Comparison of ENCODE assay signal across 9 cellular contexts in the genomic region with DNA sequence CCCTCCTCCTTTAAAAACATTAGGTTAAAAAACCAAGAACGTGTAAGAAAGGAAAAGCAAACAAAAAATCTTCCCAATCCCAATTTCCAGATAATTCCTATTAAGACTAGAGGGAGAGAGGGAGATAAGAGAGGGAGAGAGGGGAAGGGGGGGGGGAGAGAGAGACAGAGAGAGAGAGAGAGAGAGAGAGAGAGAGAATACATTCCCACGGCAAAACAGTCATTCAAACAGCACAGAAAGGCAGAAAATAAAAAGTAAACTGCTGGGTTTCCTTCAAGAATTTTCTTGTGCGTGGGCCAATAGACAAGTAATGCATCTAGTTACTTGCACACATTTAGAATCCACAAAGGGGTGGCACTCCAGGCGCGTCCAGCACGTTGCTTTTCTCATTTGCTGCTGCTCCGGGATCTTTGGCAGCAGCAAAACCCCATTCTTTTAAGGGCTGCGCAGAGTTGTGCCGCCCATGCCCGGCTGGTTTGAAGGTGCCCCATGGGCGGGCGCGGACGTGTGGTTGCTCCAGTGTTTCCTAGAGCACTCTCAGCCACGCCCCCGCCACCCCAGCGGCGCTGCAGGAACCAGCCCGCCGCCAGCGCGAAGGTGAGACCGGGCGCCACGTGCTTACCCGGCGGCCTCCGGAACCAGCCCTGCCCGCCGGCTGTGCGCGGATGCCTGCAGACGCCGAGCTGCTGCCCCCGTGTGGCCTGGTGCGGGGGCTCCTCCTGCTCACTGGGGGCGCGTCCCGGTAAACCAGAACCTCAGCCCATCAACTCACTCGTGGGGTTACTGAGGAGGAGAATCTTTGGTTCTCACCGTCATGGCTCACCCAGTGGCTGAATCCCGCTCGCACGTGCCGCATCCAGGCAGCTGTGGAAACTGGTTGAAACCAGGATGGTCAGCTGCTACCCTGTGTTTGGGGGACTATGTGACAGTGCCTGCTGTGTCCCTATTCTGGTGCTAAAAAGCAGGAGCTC. TPM values are rescaled to one million over a fixed set of nuclear protein-coding genes. Genes with fewer than 3 reads are reported as not detected.
DNase-seq lines count a peak whose midpoint lies in the region; ATAC-seq, FAIRE-seq and TF ChIP-seq lines count a peak whose summit lies in the region.
"Had no signal": no experiment of that assay in that cellular context is flagged by ENCODE, and none has a peak within 500 bp of the region (broad histone marks: within the 10 kb centered on the region; RNA-seq: fewer than 3 reads in every experiment).

No MANE protein-coding gene starts in this region.

- H3K27me3 ChIP-seq in left ventricle myocardium inferior (ENCODE audit: low read depth) = peaks cover 69% of the 10 kb centered on the region
- H3K27me3 ChIP-seq in gastrocnemius medialis = peaks cover 16 to 26% (median 21%) of the 10 kb centered on the region in 3 donors

- peaks cover 20% of the 10 kb centered on the region for H3K4me1 Mint-ChIP-seq in activated naive CD8-positive, alpha-beta T cell treated with anti-CD3 and anti-CD28 coated beads, Interleukin-2, amount 50 U/mL, for 24 hours

- peak overlapping the region; percentile 49 for H3K4me3 Mint-ChIP-seq in activated naive CD8-positive, alpha-beta T cell treated with anti-CD3 and anti-CD28 coated beads, Interleukin-2, amount 50 U/mL, for 24 hours

- no peak for TF ChIP-seq POLR2A in H54 (IDR thresholded peaks at IDR 0.05; ENCODE audit: low read depth, low read length)
- TF ChIP-seq POLR2A in gastrocnemius medialis (IDR thresholded peaks at IDR 0.05) = no peak

- in situ Hi-C loops in G401 (cut with HindIII; ENCODE audit: low sequenced_read_pairs) = no loop called here
- in situ Hi-C loops in gastrocnemius medialis (cut with MboI; ENCODE audit: low sequenced_read_pairs in 4 of 4) = loop anchor here (25.0 kb wide), 3 partner anchors 571 to 1029 kb away; a partner anchor contains a TSS

- H3K27ac ChIP-seq in left ventricle myocardium inferior (replicated peaks) = peak overlapping the region; percentile 79
- no peak overlapping the region for H3K27ac ChIP-seq in gastrocnemius medialis
- H3K27ac ChIP-seq: neutrophil had no signal

- no peaks in the 10 kb centered on the region for H3K9me3 ChIP-seq in left ventricle myocardium inferior (replicated peaks)
- no peaks in the 10 kb centered on the region for H3K9me3 ChIP-seq in gastrocnemius medialis
- H3K9me3 ChIP-seq: neutrophil had no signal

- H3K36me3 ChIP-seq in left ventricle myocardium inferior (no peaks in the 10 kb centered on the region), gastrocnemius medialis (no peaks in the 10 kb centered on the region)
- H3K36me3 ChIP-seq: neutrophil had no signal

- peak overlapping the region; percentile 58 for H3K4me3 ChIP-seq in left ventricle myocardium inferior
- peak overlapping the region in 2 of 4 donors; percentile 2 to 31 for H3K4me3 ChIP-seq in gastrocnemius medialis

- intact Hi-C loops in left ventricle myocardium inferior (cut with micrococcal nuclease) = loop anchor here (10.0 kb wide), 2 partner anchors 119 to 299 kb away; a partner anchor contains a TSS
- intact Hi-C loops in gastrocnemius medialis (cut with DNase I; ENCODE audit: low total_unique reads) = loop anchor here (2.0 to 10.0 kb wide), 2 partner anchors 139 to 305 kb away; a partner anchor contains a TSS

- FAIRE-seq in H54 (lab: Jason Lieb, UNC) = no peak

- peaks cover 59% of the 10 kb centered on the region for H3K27me3 Mint-ChIP-seq in activated naive CD8-positive, alpha-beta T cell treated with anti-CD3 and anti-CD28 coated beads, Interleukin-2, amount 50 U/mL, for 24 hours

- H3K27ac Mint-ChIP-seq in activated naive CD8-positive, alpha-beta T cell treated with anti-CD3 and anti-CD28 coated beads, Interleukin-2, amount 50 U/mL, for 24 hours = no peak overlapping the region

- H3K36me3 Mint-ChIP-seq in activated naive CD8-positive, alpha-beta T cell treated with anti-CD3 and anti-CD28 coated beads, Interleukin-2, amount 50 U/mL, for 24 hours (ENCODE audit: low read depth) = peaks cover 6% of the 10 kb centered on the region

- ATAC-seq in activated naive CD8-positive, alpha-beta T cell treated with anti-CD3 and anti-CD28 coated beads, Interleukin-2, amount 50 U/mL, for 24 hours = peak; percentile 92
- ATAC-seq in gastrocnemius medialis = peak in 1 of 2 donors; percentile 88

- DNase-seq in G401 (ENCODE audit: low spot score) (peak; percentile 17), H54 (ENCODE audit: insufficient read length, low spot score) (peak; percentile 85), LHCN-M2 (ENCODE audit: low read depth) (peak; percentile 64), SW 1271 (lab: John Stamatoyannopoulos, UW) (peak; percentile 46 to 63), left ventricle myocardium inferior (peak; percentile 82), gastrocnemius medialis (peak; percentile 14 to 55), cerebellar nuclear complex (lab: John Stamatoyannopoulos, UW) (no peak)
- peak; percentile 80 for DNase-seq in activated naive CD8-positive, alpha-beta T cell treated with anti-CD3 and anti-CD28 coated beads, Interleukin-2, amount 50 U/mL, for 24 hours

- H3K4me1 ChIP-seq in left ventricle myocardium inferior (peaks cover 29% of the 10 kb centered on the region), gastrocnemius medialis (peaks cover 4 to 6% of the 10 kb centered on the region in 2 donors)

- TF ChIP-seq CTCF in left ventricle myocardium inferior (IDR thresholded peaks at IDR 0.05; ENCODE audit: borderline replicate concordance) (peak; percentile 87), gastrocnemius medialis (IDR thresholded peaks at IDR 0.05 in 4 of 5, conservative IDR thresholded peaks at IDR 0.05 in 1 of 5) (peak in 4 of 5 experiments; percentile 54 to 66 (median 60))

- peaks cover 12% of the 10 kb centered on the region for H3K9me3 Mint-ChIP-seq in activated naive CD8-positive, alpha-beta T cell treated with anti-CD3 and anti-CD28 coated beads, Interleukin-2, amount 50 U/mL, for 24 hours

RNA-seq across cellular contexts. Expression of a gene that starts 44.6 kb away (rescaled TPM):
- total RNA-seq in G401 (2014; rRNA removed; shearing (Covaris generic)) = 0.03 and 1.1 TPM in 2 replicates
- total RNA-seq in LHCN-M2 (2014; rRNA removed) (1,426 and 2,025 TPM in 2 replicates), left ventricle myocardium inferior (12.4 TPM), gastrocnemius medialis (10 to 100 TPM in 1 of 4 donors, 1 to 10 TPM in 2, under 1 TPM in 1; 0.39 to 12.7 (median 4.0) TPM)
- polyA plus RNA-seq in LHCN-M2 (2012) = 1,502 TPM

RNA-seq across cellular contexts. Expression of a gene that starts 48.6 kb away (rescaled TPM):
- not detected in 2 replicates for total RNA-seq in G401 (2014; rRNA removed; shearing (Covaris generic))
- total RNA-seq in LHCN-M2 (2014; rRNA removed) (not detected in 2 replicates), left ventricle myocardium inferior (248 TPM), gastrocnemius medialis (not detected)
- 0.13 TPM for polyA plus RNA-seq in LHCN-M2 (2012)

Comparison
In these comparisons a context has a peak if more than half of its experiments do, and no peak if none do; other contexts are left out.
1. DNase-seq: peak in G401 (single experiment), H54 (single experiment), LHCN-M2 (single experiment), SW 1271 (2 of 2), activated naive CD8-positive, alpha-beta T cell treated with anti-CD3 and anti-CD28 coated beads, Interleukin-2, amount 50 U/mL, for 24 hours (single experiment), left ventricle myocardium inferior (single experiment) and gastrocnemius medialis (2 of 2); none in cerebellar nuclear complex (0 of 2).
2. RNA of a gene that starts 44.6 kb away (total RNA-seq): 1,426 to 2,025 TPM in LHCN-M2; 12.4 TPM in left ventricle myocardium inferior (single experiment), 0.39 to 12.7 TPM in gastrocnemius medialis and 0.03 to 1.1 TPM in G401; every median in the first group is over 100 times any median in the second.
3. RNA of a gene that starts 48.6 kb away (total RNA-seq): 248 TPM in left ventricle myocardium inferior (single experiment); not detected in G401, not detected in LHCN-M2 and not detected in gastrocnemius medialis; every median in the first group is over 100 times any median in the second.